19 cellular contexts compared by ENCODE assay signal in the genomic region with DNA sequence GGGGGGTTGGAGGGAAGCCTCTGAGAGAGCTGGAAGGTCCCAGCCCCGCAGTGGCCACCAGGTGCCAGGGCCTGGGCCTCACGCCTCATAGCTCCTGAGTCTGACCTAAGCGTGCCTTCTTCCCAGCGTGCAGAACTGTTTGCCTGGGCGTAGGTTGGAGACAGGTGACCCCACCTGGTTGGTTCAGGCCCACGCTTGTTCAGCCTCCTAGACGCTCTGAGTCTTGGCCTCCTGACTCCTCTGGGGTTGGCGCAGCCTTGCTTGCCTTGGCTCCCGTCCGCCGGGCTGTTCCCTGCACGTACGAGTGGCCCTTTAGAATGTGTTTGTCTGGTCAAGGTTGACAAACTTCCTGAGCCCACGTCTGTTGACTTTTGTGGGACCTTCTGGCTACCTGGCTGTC.
DNase-seq lines count a peak whose midpoint lies in the region; ATAC-seq and TF ChIP-seq lines count a peak whose summit lies in the region.
"Had no signal": no experiment of that assay in that cellular context is flagged by ENCODE, and none has a peak within 500 bp of the region (broad histone marks: within the 10 kb centered on the region; RNA-seq: fewer than 3 reads in every experiment).

No MANE protein-coding gene starts in this region.

- H3K4me1 ChIP-seq in H9 (ENCODE audit: insufficient read depth, low read length) (no peaks in the 10 kb centered on the region), esophagus (ENCODE audit: control insufficient read depth in 2 of 2, insufficient read depth in 2 of 2, low read length in 1 of 2) (peaks cover 2 to 17% of the 10 kb centered on the region in 2 donors), spleen (no peaks in the 10 kb centered on the region)
- H3K4me1 ChIP-seq: sigmoid colon had no signal

- H2BK12ac ChIP-seq in H9 (ENCODE audit: insufficient read length, low read depth, low read length) = no peak overlapping the region

- H3K27ac Mint-ChIP-seq in H9 = peak overlapping the region in 2 of 3 experiments; percentile 79 to 85; a peak in 1 of 7 replicates
- H3K27ac Mint-ChIP-seq in nephron progenitor cell = no peak overlapping the region
- H3K27ac Mint-ChIP-seq: activated CD4-positive, alpha-beta T cell treated with anti-CD3 and anti-CD28 coated beads for 36 hours; effector memory CD8-positive, alpha-beta T cell had no signal

- H4K5ac ChIP-seq in H9 (ENCODE audit: insufficient read length, low read depth, low read length) = no peak overlapping the region

- no peak overlapping the region for H3K18ac ChIP-seq in H9 (ENCODE audit: insufficient read length, low read depth, low read length)

- H4K91ac ChIP-seq in H9 (ENCODE audit: insufficient read length, low read depth, low read length) = no peak overlapping the region

- no peaks in the 10 kb centered on the region for H4K20me1 ChIP-seq in H9 (ENCODE audit: control insufficient read depth, insufficient read depth, insufficient read length)

- H3K9ac ChIP-seq in H9 (ENCODE audit: extremely low read depth, insufficient read length, low read length) = no peak overlapping the region

- no peaks in the 10 kb centered on the region; the same call in 1 of the 2 replicates for H3K27me3 Mint-ChIP-seq in H9 (ENCODE audit: low read depth)
- H3K27me3 Mint-ChIP-seq in nephron progenitor cell (ENCODE audit: low read depth, poor library complexity) = peaks cover 7% of the 10 kb centered on the region

- no peak overlapping the region for H2BK15ac ChIP-seq in H9 (ENCODE audit: low read depth, low read length)

- TF ChIP-seq CTCF in H9 (conservative IDR thresholded peaks at IDR 0.05) = no peak
- no peak for TF ChIP-seq CTCF in spleen (IDR thresholded peaks at IDR 0.05 in 8 of 11, conservative IDR thresholded peaks at IDR 0.05 in 3 of 11)
- no peak for TF ChIP-seq CTCF in nephron progenitor cell (IDR thresholded peaks at IDR 0.05)

- no peak for ATAC-seq in Right ventricle myocardium superior (ENCODE audit: poor library complexity)
- ATAC-seq: activated CD4-positive, alpha-beta T cell treated with anti-CD3 and anti-CD28 coated beads for 36 hours; effector memory CD8-positive, alpha-beta T cell; K562 had no signal

- H3K4me3 Mint-ChIP-seq in H9 (0 out of 5 replicates have a peak overlapping the region, but pooled peaks of 1 of the 2 experiments have one; percentile 9), nephron progenitor cell (no peak overlapping the region)
- H3K4me3 Mint-ChIP-seq: activated CD4-positive, alpha-beta T cell treated with anti-CD3 and anti-CD28 coated beads for 36 hours; effector memory CD8-positive, alpha-beta T cell had no signal

- no peaks in the 10 kb centered on the region for H3K36me3 ChIP-seq in esophagus (ENCODE audit: control insufficient read depth in 2 of 2, insufficient read depth in 2 of 2, low read length in 1 of 2)
- no peaks in the 10 kb centered on the region for H3K36me3 ChIP-seq in spleen
- H3K36me3 ChIP-seq: sigmoid colon had no signal

- no peak overlapping the region for H3T11ph ChIP-seq in H9 (ENCODE audit: low read length)

- H3K4me1 Mint-ChIP-seq in H9 (peaks cover 14 to 18% of the 10 kb centered on the region in 2 experiments), nephron progenitor cell (peaks cover 34% of the 10 kb centered on the region)
- H3K4me1 Mint-ChIP-seq: activated CD4-positive, alpha-beta T cell treated with anti-CD3 and anti-CD28 coated beads for 36 hours had no signal

- no peak overlapping the region for H4K8ac ChIP-seq in H9 (replicated peaks; ENCODE audit: insufficient read length, low read depth, low read length)

- no peak overlapping the region for H3K23ac ChIP-seq in H9 (ENCODE audit: insufficient read length, low read depth, low read length)

- H3K4ac ChIP-seq in H9 (ENCODE audit: low read depth, low read length) = no peak overlapping the region

- intact Hi-C loops in spleen (cut with DNase I; ENCODE audit: low total_unique reads) = no loop called here
- intact Hi-C loops in Right ventricle myocardium superior (cut with DNase I) = no loop called here

- no peak overlapping the region for H2BK120ac ChIP-seq in H9 (ENCODE audit: low read depth, low read length, poor library complexity, severe bottlenecking)

- no peaks in the 10 kb centered on the region for H3K79me1 ChIP-seq in H9 (ENCODE audit: insufficient read depth, low read depth, low read length, poor library complexity, severe bottlenecking)

- H3K9me3 ChIP-seq in H9 (ENCODE audit: control insufficient read depth, low read depth, low read length) (no peaks in the 10 kb centered on the region), esophagus (ENCODE audit: control insufficient read depth in 2 of 2, insufficient read depth in 1 of 2, low read depth in 1 of 2, low read length in 1 of 2) (no peaks in the 10 kb centered on the region), spleen (peaks cover 0 to 7% (median 0%) of the 10 kb centered on the region in 8 donors)
- H3K9me3 ChIP-seq: sigmoid colon had no signal

- H3K56ac ChIP-seq in H9 (ENCODE audit: insufficient read length, low read depth, low read length) = no peak overlapping the region

- H3K27me3 ChIP-seq in H9 (ENCODE audit: insufficient read depth, low read length) (no peaks in the 10 kb centered on the region), esophagus (ENCODE audit: control insufficient read depth in 1 of 2, insufficient read depth in 2 of 2, low read length in 2 of 2) (no peaks in the 10 kb centered on the region), spleen (replicated peaks in 1 of 7) (peaks cover 0 to 26% (median 0%) of the 10 kb centered on the region in 7 donors)
- H3K27me3 ChIP-seq: sigmoid colon had no signal

- no peak overlapping the region for H2BK20ac ChIP-seq in H9 (ENCODE audit: low read depth, low read length, poor library complexity, severe bottlenecking)

- WGBS in H9 (ENCODE audit: extremely low coverage, insufficient read length, low lambda C conversion rate) = no CpG with 5 or more reads among the region's 14 CpGs
- WGBS in esophagus, 2 donors = 47 to 70% methylated on average over 14 of the region's 14 CpGs
- 75 to 92% (median 87%) methylated on average over 14 of the region's 14 CpGs for WGBS in spleen, 5 donors

- DNase-seq in H9 = no peak
- DNase-seq in NCI-H748 (lab: John Stamatoyannopoulos, UW; ENCODE audit: unreplicated experiment) = peak; percentile 73
- peak; percentile 47 for DNase-seq in spleen
- DNase-seq in Right ventricle myocardium superior = no peak
- DNase-seq in activated naive CD4-positive, alpha-beta T cell treated with Interleukin-2 at 50 U/mL for 16 hours = no peak
- DNase-seq in activated gamma-delta T cell (lab: John Stamatoyannopoulos, UW) = no peak
- no peak for DNase-seq in nephron progenitor cell
- DNase-seq: activated CD4-positive, alpha-beta T cell treated with anti-CD3 and anti-CD28 coated beads for 36 hours; activated effector memory CD4-positive, alpha-beta T cell treated with anti-CD3 and anti-CD28 coated beads, Interleukin-2, amount 50 U/mL, for 16 hours; amniotic stem cell; COR-L47; effector memory CD8-positive, alpha-beta T cell; hypothalamus; NCI-H1048; sigmoid colon; T-helper 9 cell had no signal

- no peaks in the 10 kb centered on the region for H3K36me3 Mint-ChIP-seq in H9 (ENCODE audit: insufficient read depth in 1 of 3, low read depth in 3 of 3)
- peaks cover 7% of the 10 kb centered on the region for H3K36me3 Mint-ChIP-seq in nephron progenitor cell (ENCODE audit: low read depth)

- H2BK5ac ChIP-seq in H9 (ENCODE audit: insufficient read length, low read length) = no peak overlapping the region

- H3K4me2 ChIP-seq in H9 (ENCODE audit: insufficient read depth, insufficient read length, low read length) = no peak overlapping the region

- H3K9me3 Mint-ChIP-seq in H9 (no peaks in the 10 kb centered on the region; a peak in 1 of 5 replicates), nephron progenitor cell (peaks cover 3% of the 10 kb centered on the region)
- H3K9me3 Mint-ChIP-seq: effector memory CD8-positive, alpha-beta T cell had no signal

- no peaks in the 10 kb centered on the region for H3K79me2 ChIP-seq in H9 (ENCODE audit: insufficient read depth, low read length)

- H3K4me3 ChIP-seq in esophagus (ENCODE audit: low read depth in 1 of 2, low read length in 2 of 2) (no peak overlapping the region), spleen (no peak overlapping the region)
- H3K4me3 ChIP-seq: K562, sigmoid colon had no signal

- no peak overlapping the region for H2AFZ ChIP-seq in H9 (ENCODE audit: low read length)

- H3K14ac ChIP-seq in H9 (ENCODE audit: insufficient read depth, low read length) = no peak overlapping the region; the same call in 1 of the 2 replicates

- H3K23me2 ChIP-seq in H9 (ENCODE audit: insufficient read length, low read depth, low read length, poor library complexity, severe bottlenecking) = no peaks in the 10 kb centered on the region

- H3K27ac ChIP-seq in H9 (ENCODE audit: insufficient read length, low read depth, low read length) (no peak overlapping the region), esophagus (ENCODE audit: low read depth in 2 of 2, low read length in 1 of 2) (peak overlapping the region; percentile 78 to 96), spleen (no peak overlapping the region)
- H3K27ac ChIP-seq: HL-60, sigmoid colon had no signal

- no peak for TF ChIP-seq POLR2A in spleen (IDR thresholded peaks at IDR 0.05)

- H2AK5ac ChIP-seq in H9 (ENCODE audit: insufficient read length, low read length) = no peak overlapping the region

Comparison
In these comparisons a context has a peak if more than half of its experiments do, and no peak if none do; other contexts are left out.
1. DNase-seq: peak in NCI-H748 (single experiment) and spleen (single experiment); none in H9 (single experiment), Right ventricle myocardium superior (single experiment), activated naive CD4-positive, alpha-beta T cell treated with Interleukin-2 at 50 U/mL for 16 hours (single experiment), activated gamma-delta T cell (single experiment) and nephron progenitor cell (single experiment).
2. H3K27ac ChIP-seq: peak in esophagus (2 of 2); none in H9 (single experiment) and spleen (0 of 8).